8 cellular contexts compared by ENCODE assay signal in genomic region chr15:81023483-81024264, GRCh38. TPM values are rescaled to one million over a fixed set of nuclear protein-coding genes. Genes with fewer than 3 reads are reported as not detected.
A peak's percentile ranks its signal among the peaks of the same experiment; 100 is the strongest.
DNase-seq lines count a peak whose midpoint lies in the region; ATAC-seq and TF ChIP-seq lines count a peak whose summit lies in the region.

No MANE protein-coding gene starts in this region.

- H3K79me2 ChIP-seq in parathyroid adenoma = no peaks in the 10 kb centered on the region

- CTCF ChIA-PET in activated CD8-positive, alpha-beta T cell treated with anti-CD3 and anti-CD28 coated beads, Interleukin-2, amount 10 ng/mL, durations not matched to agents 7 days and 5 days (lab: Charles Lee) = interaction anchor here (1.0 to 1.6 kb wide), 6 partner anchors 9 to 242 kb away, joined by 3 to 9 read pairs (median 3); no protein-coding TSS in a partner anchor

- no peaks in the 10 kb centered on the region for H3K27me3 ChIP-seq in parathyroid adenoma (ENCODE audit: control insufficient read depth, insufficient read depth, low read length)

- H3K9ac ChIP-seq in parathyroid adenoma = no peak overlapping the region

- H3K36me3 Mint-ChIP-seq in activated CD8-positive, alpha-beta T cell treated with anti-CD3 and anti-CD28 coated beads, Interleukin-2, amount 10 ng/mL, durations not matched to agents 7 days and 5 days (ENCODE audit: low read depth) = no peaks in the 10 kb centered on the region

- H3K4me1 Mint-ChIP-seq in activated CD8-positive, alpha-beta T cell treated with anti-CD3 and anti-CD28 coated beads, Interleukin-2, amount 10 ng/mL, durations not matched to agents 7 days and 5 days (ENCODE audit: low read depth) = peaks cover 22% of the 10 kb centered on the region

- no peak overlapping the region for H3K4me2 ChIP-seq in parathyroid adenoma (ENCODE audit: low read length)

- H3K4me3 Mint-ChIP-seq in activated CD8-positive, alpha-beta T cell treated with anti-CD3 and anti-CD28 coated beads, Interleukin-2, amount 10 ng/mL, durations not matched to agents 7 days and 5 days = no peak overlapping the region

- no peak overlapping the region for H3K4me3 ChIP-seq in parathyroid adenoma (ENCODE audit: low read depth, low read length)

- DNase-seq in CD1c-positive myeloid dendritic cell (ENCODE audit: extremely low spot score) = peak; percentile 97
- no peak for DNase-seq in activated CD8-positive, alpha-beta T cell treated with anti-CD3 and anti-CD28 coated beads, Interleukin-2, amount 10 ng/mL, durations not matched to agents 7 days and 5 days
- DNase-seq in foreskin melanocyte = peak; percentile 55
- DNase-seq in activated effector memory CD4-positive, alpha-beta T cell treated with anti-CD3 and anti-CD28 coated beads, Interleukin-2, amount 50 U/mL, for 16 hours = no peak
- no peak for DNase-seq in NCI-H1436 treated with DMSO at 0.1 percent for 48 hours (lab: John Stamatoyannopoulos, UW)

- peak overlapping the region; percentile 72 for H3K27ac Mint-ChIP-seq in activated CD8-positive, alpha-beta T cell treated with anti-CD3 and anti-CD28 coated beads, Interleukin-2, amount 10 ng/mL, durations not matched to agents 7 days and 5 days

- H3K36me3 ChIP-seq in parathyroid adenoma (ENCODE audit: control insufficient read depth, insufficient read depth, low read length) = no peaks in the 10 kb centered on the region

- peak overlapping the region; percentile 24 for H3K27ac ChIP-seq in parathyroid adenoma

- no peaks in the 10 kb centered on the region for H3K27me3 Mint-ChIP-seq in activated CD8-positive, alpha-beta T cell treated with anti-CD3 and anti-CD28 coated beads, Interleukin-2, amount 10 ng/mL, durations not matched to agents 7 days and 5 days (ENCODE audit: low read depth)

- H3K9me3 ChIP-seq in parathyroid adenoma (ENCODE audit: control insufficient read depth, low read length) = no peaks in the 10 kb centered on the region

- H3K9me3 Mint-ChIP-seq in activated CD8-positive, alpha-beta T cell treated with anti-CD3 and anti-CD28 coated beads, Interleukin-2, amount 10 ng/mL, durations not matched to agents 7 days and 5 days (ENCODE audit: insufficient read depth) = no peaks in the 10 kb centered on the region

- ATAC-seq in GM19395 (IDR thresholded peaks at IDR 0.05; ENCODE audit: unreplicated experiment) = peak; percentile 95
- ATAC-seq in HG03457 (IDR thresholded peaks at IDR 0.05; ENCODE audit: unreplicated experiment) = peak; percentile 90
- ATAC-seq in activated CD8-positive, alpha-beta T cell treated with anti-CD3 and anti-CD28 coated beads, Interleukin-2, amount 10 ng/mL, durations not matched to agents 7 days and 5 days = peak; percentile 65

- H3K4me1 ChIP-seq in parathyroid adenoma = no peaks in the 10 kb centered on the region

- TF ChIP-seq CTCF in parathyroid adenoma (IDR thresholded peaks at IDR 0.05) = no peak

- H2AFZ ChIP-seq in parathyroid adenoma = no peak overlapping the region

- POLR2A ChIA-PET in activated CD8-positive, alpha-beta T cell treated with anti-CD3 and anti-CD28 coated beads, Interleukin-2, amount 10 ng/mL, durations not matched to agents 7 days and 5 days (lab: Charles Lee) = interaction anchor here (1.1 kb wide), 1 partner anchor 22 kb away, joined by 3 read pairs; no protein-coding TSS in a partner anchor

RNA-seq across cellular contexts. Expression of gene TLNRD1, which starts 23.0 kb away (rescaled TPM):
- total RNA-seq in activated CD8-positive, alpha-beta T cell treated with anti-CD3 and anti-CD28 coated beads, Interleukin-2, amount 10 ng/mL, durations not matched to agents 7 days and 5 days = 10 to 100 TPM; 32.3 to 33.8 TPM

RNA-seq across cellular contexts. Expression of gene MESD, which starts 34.1 kb away (rescaled TPM):
- 10 to 100 TPM; 27.0 to 27.4 TPM for total RNA-seq in activated CD8-positive, alpha-beta T cell treated with anti-CD3 and anti-CD28 coated beads, Interleukin-2, amount 10 ng/mL, durations not matched to agents 7 days and 5 days

Comparison
In these comparisons a context has a peak if more than half of its experiments do, and no peak if none do; other contexts are left out.
1. DNase-seq: peak in CD1c-positive myeloid dendritic cell (single experiment) and foreskin melanocyte (single experiment); none in activated CD8-positive, alpha-beta T cell treated with anti-CD3 and anti-CD28 coated beads, Interleukin-2, amount 10 ng/mL, durations not matched to agents 7 days and 5 days (single experiment), activated effector memory CD4-positive, alpha-beta T cell treated with anti-CD3 and anti-CD28 coated beads, Interleukin-2, amount 50 U/mL, for 16 hours (single experiment) and NCI-H1436 treated with DMSO at 0.1 percent for 48 hours (single experiment).
2. Peak in every context shown above with its lines, with median percentiles within 50 percentile points of each other: ATAC-seq.